Comparison of ENCODE assay signal across 23 cellular contexts in genomic region chr3:97256060-97256459, GRCh38.
"Had no signal": no experiment of that assay in that cellular context is flagged by ENCODE, and none has a peak within 500 bp of the region (broad histone marks: within the 10 kb centered on the region; RNA-seq: fewer than 3 reads in every experiment).

No MANE protein-coding gene starts in this region.

- H3K4me1 ChIP-seq: ascending aorta, lower lobe of right lung, parathyroid adenoma, right lobe of liver, transverse colon, uterus had no signal

- H3K27me3 ChIP-seq: ascending aorta, brain microvascular endothelial cell, right lobe of liver, transverse colon, uterus had no signal

- ATAC-seq: activated CD8-positive, alpha-beta T cell treated with anti-CD3 and anti-CD28 coated beads, Interleukin-2, amount 10 ng/mL, durations not matched to agents 7 days and 5 days; lower lobe of right lung; naive thymus-derived CD4-positive, alpha-beta T cell; right lobe of liver; stimulated activated memory B cell treated with anti-CD40 and anti-IgM and Interleukin-4, amounts not matched to agents 10 μg/mL and 1 μg/mL and 100 μg/mL, for 72 hours had no signal

- H2AFZ ChIP-seq: parathyroid adenoma had no signal

- H3K36me3 ChIP-seq: ascending aorta, brain microvascular endothelial cell, lower lobe of right lung, right lobe of liver, transverse colon, uterus had no signal

- H3K79me2 ChIP-seq: parathyroid adenoma had no signal

- H3K27me3 Mint-ChIP-seq: activated naive CD4-positive, alpha-beta T cell treated with anti-CD3 and anti-CD28 coated beads, Interleukin-2, amount 50 U/mL, for 24 hours; central memory CD8-positive, alpha-beta T cell; naive thymus-derived CD4-positive, alpha-beta T cell; stimulated activated memory B cell treated with anti-CD40 and anti-IgM and Interleukin-4, amounts not matched to agents 10 μg/mL and 1 μg/mL and 100 μg/mL, for 72 hours had no signal

- H3K27ac ChIP-seq: ascending aorta, brain microvascular endothelial cell, coronary artery, lower lobe of right lung, parathyroid adenoma, right lobe of liver, skin epidermis, transverse colon, uterus had no signal

- H3K27ac Mint-ChIP-seq: activated CD8-positive, alpha-beta T cell treated with anti-CD3 and anti-CD28 coated beads, Interleukin-2, amount 10 ng/mL, durations not matched to agents 7 days and 5 days; activated naive CD4-positive, alpha-beta T cell treated with anti-CD3 and anti-CD28 coated beads, Interleukin-2, amount 50 U/mL, for 24 hours; naive thymus-derived CD4-positive, alpha-beta T cell; stimulated activated memory B cell treated with anti-CD40 and anti-IgM and Interleukin-4, amounts not matched to agents 10 μg/mL and 1 μg/mL and 100 μg/mL, for 72 hours had no signal

- H3K4me3 ChIP-seq: ascending aorta, coronary artery, lower lobe of right lung, right lobe of liver, skin epidermis, transverse colon, uterus had no signal

- H3K36me3 Mint-ChIP-seq: activated naive CD4-positive, alpha-beta T cell treated with anti-CD3 and anti-CD28 coated beads, Interleukin-2, amount 50 U/mL, for 24 hours; naive thymus-derived CD4-positive, alpha-beta T cell; stimulated activated memory B cell treated with anti-CD40 and anti-IgM and Interleukin-4, amounts not matched to agents 10 μg/mL and 1 μg/mL and 100 μg/mL, for 72 hours had no signal

- H3K4me1 Mint-ChIP-seq: activated naive CD4-positive, alpha-beta T cell treated with anti-CD3 and anti-CD28 coated beads, Interleukin-2, amount 50 U/mL, for 24 hours; central memory CD8-positive, alpha-beta T cell; naive thymus-derived CD4-positive, alpha-beta T cell; stimulated activated memory B cell treated with anti-CD40 and anti-IgM and Interleukin-4, amounts not matched to agents 10 μg/mL and 1 μg/mL and 100 μg/mL, for 72 hours had no signal

- H3K9me3 ChIP-seq: ascending aorta, lower lobe of right lung, right lobe of liver, transverse colon, uterus had no signal

- H3K9ac ChIP-seq: parathyroid adenoma had no signal

- H3K9me3 Mint-ChIP-seq: activated naive CD4-positive, alpha-beta T cell treated with anti-CD3 and anti-CD28 coated beads, Interleukin-2, amount 50 U/mL, for 24 hours; central memory CD8-positive, alpha-beta T cell; stimulated activated memory B cell treated with anti-CD40 and anti-IgM and Interleukin-4, amounts not matched to agents 10 μg/mL and 1 μg/mL and 100 μg/mL, for 72 hours had no signal

- DNase-seq: activated CD4-positive, alpha-beta T cell treated with anti-CD3 and anti-CD28 coated beads for 1 hour; activated CD4-positive, alpha-beta T cell treated with anti-CD3 and anti-CD28 coated beads, Interleukin-2, amount 50 U/mL, for 1 hour; activated CD8-positive, alpha-beta T cell treated with anti-CD3 and anti-CD28 coated beads, Interleukin-2, amount 10 ng/mL, durations not matched to agents 7 days and 5 days; activated gamma-delta T cell treated with Interleukin-2 at 50 U/mL for 16 hours; activated T-cell treated with anti-CD3 and anti-CD28 coated beads, Interleukin-2, amount 50 U/mL, for 1 hour; brain microvascular endothelial cell; erythroblast; foreskin fibroblast; kidney; lower lobe of right lung; naive thymus-derived CD4-positive, alpha-beta T cell; right lobe of liver; stimulated activated CD4-positive, alpha-beta T cell treated with anti-CD3 and anti-CD28 coated beads, Interleukin-2, amount 100 ng/mL, for 24 hours; T-helper 1 cell; transverse colon; uterus had no signal

- H3K4me3 Mint-ChIP-seq: activated CD8-positive, alpha-beta T cell treated with anti-CD3 and anti-CD28 coated beads, Interleukin-2, amount 10 ng/mL, durations not matched to agents 7 days and 5 days; activated naive CD4-positive, alpha-beta T cell treated with anti-CD3 and anti-CD28 coated beads, Interleukin-2, amount 50 U/mL, for 24 hours; central memory CD8-positive, alpha-beta T cell; naive thymus-derived CD4-positive, alpha-beta T cell; stimulated activated memory B cell treated with anti-CD40 and anti-IgM and Interleukin-4, amounts not matched to agents 10 μg/mL and 1 μg/mL and 100 μg/mL, for 72 hours had no signal
